11 cellular contexts compared by ENCODE assay signal in genomic region chr3:67018789-67019525, GRCh38. TPM values are rescaled to one million over a fixed set of nuclear protein-coding genes. Genes with fewer than 3 reads are reported as not detected.
DNase-seq lines count a peak whose midpoint lies in the region; ATAC-seq, FAIRE-seq and TF ChIP-seq lines count a peak whose summit lies in the region.
"Had no signal": no experiment of that assay in that cellular context is flagged by ENCODE, and none has a peak within 500 bp of the region (broad histone marks: within the 10 kb centered on the region; RNA-seq: fewer than 3 reads in every experiment).

No MANE protein-coding gene starts in this region.

- POLR2A ChIA-PET in GM10248 (lab: Yijun Ruan, JAX): no interaction called here
- POLR2A ChIA-PET in K562 (lab: Yijun Ruan, JAX): no interaction called here

- WGBS in K562 (ENCODE audit: insufficient coverage, low coverage, missing lambda C conversion rate): 59% methylated on average over 13 of the region's 13 CpGs

- no peaks in the 10 kb centered on the region for H3K79me2 ChIP-seq in K562 (ENCODE audit: control insufficient read depth, insufficient read depth, low read length)

- intact Hi-C loops in K562 (cut with micrococcal nuclease) (no loop called here), upper lobe of right lung (cut with DNase I) (no loop called here)

- H4K20me1 ChIP-seq in K562 (replicated peaks; ENCODE audit: control insufficient read depth, insufficient read depth, low read length): no peaks in the 10 kb centered on the region

- H3K27me3 ChIP-seq in K562 (ENCODE audit: control insufficient read depth in 2 of 2, insufficient read depth in 2 of 2, low read length in 2 of 2) (no peaks in the 10 kb centered on the region), upper lobe of right lung (no peaks in the 10 kb centered on the region)

- H3K4me3 ChIP-seq in K562 (no peak overlapping the region), upper lobe of right lung (no peak overlapping the region)

- CTCF ChIA-PET in GM10248 (lab: Yijun Ruan, JAX) (interaction anchor here (1.8 kb wide), 1 partner anchor 95 kb away, joined by 4 read pairs; no protein-coding TSS in a partner anchor), K562 (lab: Yijun Ruan, JAX; ENCODE audit: low intra/inter-chr PET ratio) (no interaction called here)

- TF ChIP-seq RAD21 in K562 (CRISPR knock-in tag; conservative IDR thresholded peaks at IDR 0.05 in 1 of 2, IDR thresholded peaks at IDR 0.05 in 1 of 2): no peak

- FAIRE-seq in K562 (lab: Jason Lieb, UNC): peak; percentile 15
- FAIRE-seq: endothelial cell of umbilical vein had no signal

- ATAC-seq in GM19035 (IDR thresholded peaks at IDR 0.05; ENCODE audit: unreplicated experiment) (peak; percentile 43), HG02885 (IDR thresholded peaks at IDR 0.05; ENCODE audit: poor library complexity, unreplicated experiment) (peak; percentile 48), K562 (peak; percentile 20; the same call in 2 of the 3 replicates), upper lobe of right lung (no peak), HG02970 (IDR thresholded peaks at IDR 0.05; ENCODE audit: low FRiP score, unreplicated experiment) (no peak)

- TF ChIP-seq POLR2A in K562 (conservative IDR thresholded peaks at IDR 0.05): no peak

- TF ChIP-seq EP300 in K562 (IDR thresholded peaks at IDR 0.05; ENCODE audit: low read length): no peak

- TF ChIP-seq CTCF in GM10248 (IDR thresholded peaks at IDR 0.05; ENCODE audit: control extremely low read depth, extremely low read depth, low read depth, missing control alignments) (no peak), K562 (IDR thresholded peaks at IDR 0.05 in 2 of 3, conservative IDR thresholded peaks at IDR 0.05 in 1 of 3; ENCODE audit: insufficient read depth in 2 of 3, low read depth in 1 of 3, low read length in 3 of 3) (no peak), upper lobe of right lung (IDR thresholded peaks at IDR 0.05) (no peak)

- H3K9me3 ChIP-seq in K562 (replicated peaks; ENCODE audit: control insufficient read depth, insufficient read depth, low read depth, low read length): no peaks in the 10 kb centered on the region
- H3K9me3 ChIP-seq in upper lobe of right lung: no peaks in the 10 kb centered on the region

- DNase-seq in GM10248 (ENCODE audit: extremely low spot score) (peak; percentile 27), K562 (ENCODE audit: extremely low read depth in 1 of 4, low spot score in 3 of 4) (peak in 1 of 4 experiments; percentile 21), HUDEP-2 (lab: John Stamatoyannopoulos, UW; ENCODE audit: unreplicated experiment in 76 of 76) (no peak), ecto neural progenitor cell (ENCODE audit: low spot score) (no peak), upper lobe of right lung (no peak)
- DNase-seq: activated effector memory CD4-positive, alpha-beta T cell treated with Interleukin-2 at 50 U/mL for 16 hours; NCI-H226 had no signal

- H3K9ac ChIP-seq in K562 (ENCODE audit: insufficient read depth in 1 of 2, low read depth in 2 of 2, low read length in 2 of 2): peak overlapping the region in 1 of 2 experiments; percentile 47; a peak in 2 of 4 replicates

- BruUV-seq in K562 (replicated peaks; lab: Mats Ljungman, UMichigan): no TSS peak

- H3K27ac ChIP-seq in K562 (ENCODE audit: extremely low read depth, low read depth, low read length): peak overlapping the region; percentile 61
- H3K27ac ChIP-seq in upper lobe of right lung: no peak overlapping the region

- H3K4me1 ChIP-seq in K562 (replicated peaks in 1 of 2; ENCODE audit: control insufficient read depth in 2 of 2, insufficient read depth in 2 of 2, low read length in 2 of 2): peaks cover 17 to 40% of the 10 kb centered on the region in 2 experiments
- no peaks in the 10 kb centered on the region for H3K4me1 ChIP-seq in upper lobe of right lung

- peak overlapping the region; percentile 94 for H2AFZ ChIP-seq in K562 (ENCODE audit: low read depth, low read length)

- in situ Hi-C loops in K562 (cut with MboI): loop anchor here (25.0 kb wide), 1 partner anchor 1357 kb away; no protein-coding TSS in a partner anchor

- H3K9me1 ChIP-seq in K562 (ENCODE audit: control insufficient read depth, insufficient read depth, low read length): no peaks in the 10 kb centered on the region

- H3K36me3 ChIP-seq in K562 (ENCODE audit: control insufficient read depth, insufficient read depth, low read length): no peaks in the 10 kb centered on the region
- no peaks in the 10 kb centered on the region for H3K36me3 ChIP-seq in upper lobe of right lung

- H3K4me2 ChIP-seq in K562 (ENCODE audit: insufficient read depth, low read length): peak overlapping the region; percentile 76

TF ChIP-seq in K562, 482 proteins besides CTCF, POLR2A, EP300 and RAD21 (continues in another document):
- TF ChIP-seq EZH2 (IDR thresholded peaks at IDR 0.05; ENCODE audit: borderline replicate concordance, low read depth, low read length): no peak
- TF ChIP-seq, protein P1, sequence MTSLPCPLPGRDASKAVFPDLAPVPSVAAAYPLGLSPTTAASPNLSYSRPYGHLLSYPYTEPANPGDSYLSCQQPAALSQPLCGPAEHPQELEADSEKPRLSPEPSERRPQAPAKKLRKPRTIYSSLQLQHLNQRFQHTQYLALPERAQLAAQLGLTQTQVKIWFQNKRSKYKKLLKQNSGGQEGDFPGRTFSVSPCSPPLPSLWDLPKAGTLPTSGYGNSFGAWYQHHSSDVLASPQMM (CRISPR knock-in tag; IDR thresholded peaks at IDR 0.05): no peak
- TF ChIP-seq, protein P2, sequence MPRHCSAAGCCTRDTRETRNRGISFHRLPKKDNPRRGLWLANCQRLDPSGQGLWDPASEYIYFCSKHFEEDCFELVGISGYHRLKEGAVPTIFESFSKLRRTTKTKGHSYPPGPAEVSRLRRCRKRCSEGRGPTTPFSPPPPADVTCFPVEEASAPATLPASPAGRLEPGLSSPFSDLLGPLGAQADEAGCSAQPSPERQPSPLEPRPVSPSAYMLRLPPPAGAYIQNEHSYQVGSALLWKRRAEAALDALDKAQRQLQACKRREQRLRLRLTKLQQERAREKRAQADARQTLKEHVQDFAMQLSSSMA (CRISPR knock-in tag; IDR thresholded peaks at IDR 0.05): no peak
- TF ChIP-seq, protein P3, sequence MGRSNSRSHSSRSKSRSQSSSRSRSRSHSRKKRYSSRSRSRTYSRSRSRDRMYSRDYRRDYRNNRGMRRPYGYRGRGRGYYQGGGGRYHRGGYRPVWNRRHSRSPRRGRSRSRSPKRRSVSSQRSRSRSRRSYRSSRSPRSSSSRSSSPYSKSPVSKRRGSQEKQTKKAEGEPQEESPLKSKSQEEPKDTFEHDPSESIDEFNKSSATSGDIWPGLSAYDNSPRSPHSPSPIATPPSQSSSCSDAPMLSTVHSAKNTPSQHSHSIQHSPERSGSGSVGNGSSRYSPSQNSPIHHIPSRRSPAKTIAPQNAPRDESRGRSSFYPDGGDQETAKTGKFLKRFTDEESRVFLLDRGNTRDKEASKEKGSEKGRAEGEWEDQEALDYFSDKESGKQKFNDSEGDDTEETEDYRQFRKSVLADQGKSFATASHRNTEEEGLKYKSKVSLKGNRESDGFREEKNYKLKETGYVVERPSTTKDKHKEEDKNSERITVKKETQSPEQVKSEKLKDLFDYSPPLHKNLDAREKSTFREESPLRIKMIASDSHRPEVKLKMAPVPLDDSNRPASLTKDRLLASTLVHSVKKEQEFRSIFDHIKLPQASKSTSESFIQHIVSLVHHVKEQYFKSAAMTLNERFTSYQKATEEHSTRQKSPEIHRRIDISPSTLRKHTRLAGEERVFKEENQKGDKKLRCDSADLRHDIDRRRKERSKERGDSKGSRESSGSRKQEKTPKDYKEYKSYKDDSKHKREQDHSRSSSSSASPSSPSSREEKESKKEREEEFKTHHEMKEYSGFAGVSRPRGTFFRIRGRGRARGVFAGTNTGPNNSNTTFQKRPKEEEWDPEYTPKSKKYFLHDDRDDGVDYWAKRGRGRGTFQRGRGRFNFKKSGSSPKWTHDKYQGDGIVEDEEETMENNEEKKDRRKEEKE (IDR thresholded peaks at IDR 0.05; ENCODE audit: borderline replicate concordance in 1 of 2, control insufficient read depth in 1 of 2, low read depth in 2 of 2, low read length in 1 of 2): no peak
- TF ChIP-seq SP2 (IDR thresholded peaks at IDR 0.05; ENCODE audit: extremely low read depth, low read depth, low read length, poor library complexity, severe bottlenecking): no peak
- no peak for TF ChIP-seq HNRNPK (IDR thresholded peaks at IDR 0.05; ENCODE audit: low read depth, low read length, poor library complexity, severe bottlenecking)
- TF ChIP-seq DIDO1 (tag; IDR thresholded peaks at IDR 0.05; ENCODE audit: low read depth): no peak
- no peak for TF ChIP-seq NR2C1 (IDR thresholded peaks at IDR 0.05)
- 0 out of 2 replicates have a peak, but pooled peaks have one; percentile 4 for TF ChIP-seq NR2C1 (tag; IDR thresholded peaks at IDR 0.05)
- TF ChIP-seq ZC3H11A (IDR thresholded peaks at IDR 0.05; ENCODE audit: low read depth, low read length): no peak
- TF ChIP-seq ESRRB (CRISPR knock-in tag; IDR thresholded peaks at IDR 0.05; ENCODE audit: borderline replicate concordance): no peak
- no peak for TF ChIP-seq RBM14 (IDR thresholded peaks at IDR 0.05; ENCODE audit: borderline replicate concordance, insufficient read depth, low read depth, low read length)
- TF ChIP-seq ZSCAN29 (IDR thresholded peaks at IDR 0.05): no peak
- TF ChIP-seq CEBPB (tag; IDR thresholded peaks at IDR 0.05): peak; percentile 32
- TF ChIP-seq NR4A1 (CRISPR knock-in tag; IDR thresholded peaks at IDR 0.05): no peak
- TF ChIP-seq NR4A1 (tag; IDR thresholded peaks at IDR 0.05): no peak
- TF ChIP-seq XRCC4 (IDR thresholded peaks at IDR 0.05; ENCODE audit: extremely low read depth, insufficient read depth, insufficient read length): no peak

RNA-seq across cellular contexts. Expression of gene KBTBD8, which starts 20.9 kb away (rescaled TPM):
- total RNA-seq in K562 (2011; cell fraction: chromatin; rRNA removed; ENCODE audit: low replicate concordance): 7.1 and 16.3 TPM in 2 replicates
- total RNA-seq in K562 (2011; cell fraction: nucleolus; rRNA removed): 2.1 and 2.8 TPM in 2 replicates
- total RNA-seq in K562 (2011; cell fraction: nucleoplasm; rRNA removed): 6.5 and 6.6 TPM in 2 replicates
- total RNA-seq in K562 (2014; rRNA removed) (2.7 and 4.8 TPM in 2 replicates), K562 (2014; rRNA removed; fragmentation: Illumina TruSeq; extraction: Trizol) (9.1 and 10.9 TPM in 2 replicates), K562 (2015; rRNA removed; fragmentation: Illumina TruSeq; extraction: Trizol) (9.1 and 10.5 TPM in 2 replicates), K562 (2021) (7.7 and 7.8 TPM in 2 replicates), upper lobe of right lung (6.0 TPM)
- polyA plus RNA-seq in K562 (2011; rRNA removed) (4.5 and 5.9 TPM in 2 replicates), K562 (2014; fragmentation: Illumina TruSeq; extraction: Trizol) (5.6 and 6.5 TPM in 2 replicates), K562 (2014; fragmentation: Nextera tagmentation; extraction: Ambion mirVana) (1 to 10 TPM; 2.8 to 3.7 TPM), K562 (2014; rRNA removed) (3.6 and 4.4 TPM in 2 replicates)
- 0.39 and 2.1 TPM in 2 replicates for polyA plus RNA-seq in K562 (2011; cell fraction: cytosol; rRNA removed)
- 2.3 and 2.8 TPM in 2 replicates for polyA plus RNA-seq in K562 (2011; cell fraction: nucleus; rRNA removed)
- polyA plus RNA-seq in K562 (2012): 3.8 and 3.9 TPM in 2 replicates
- 10.6 and 12.0 TPM in 2 replicates for polyA minus RNA-seq in K562 (2011; rRNA and poly(A)+ RNA removed)
- 1.5 and 3.4 TPM in 2 replicates for polyA minus RNA-seq in K562 (2011; cell fraction: cytosol; rRNA and poly(A)+ RNA removed)
- polyA minus RNA-seq in K562 (2011; cell fraction: nucleus; rRNA and poly(A)+ RNA removed): 3.2 and 8.4 TPM in 2 replicates

Comparison
In these comparisons a context has a peak if more than half of its experiments do, and no peak if none do; other contexts are left out.
1. ATAC-seq: peak in GM19035 (single experiment), HG02885 (single experiment) and K562 (single experiment); none in upper lobe of right lung (single experiment) and HG02970 (single experiment).